Comparison of ENCODE assay signal across 17 cellular contexts in the genomic region with DNA sequence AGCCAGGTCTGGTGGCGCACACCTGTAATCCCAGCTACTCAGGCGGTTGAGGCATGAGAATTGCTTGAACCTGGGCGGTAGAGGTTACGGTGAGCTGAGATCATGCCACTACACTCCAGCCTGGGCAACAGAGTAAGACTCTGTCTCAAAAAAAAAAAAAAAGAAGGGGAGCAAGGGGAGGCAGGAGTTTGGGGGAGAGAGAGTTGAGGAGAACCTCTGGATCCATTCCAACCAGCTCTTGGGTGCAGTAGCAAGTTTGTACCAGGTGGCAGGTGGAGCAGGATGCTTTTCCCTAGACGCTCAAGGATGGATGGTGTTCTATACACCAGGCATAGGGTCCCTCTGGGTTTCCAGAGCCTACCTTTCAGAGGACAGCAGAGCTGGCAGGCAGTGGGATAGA. TPM values are rescaled to one million over a fixed set of nuclear protein-coding genes. Genes with fewer than 3 reads are reported as not detected.
"Had no signal": no experiment of that assay in that cellular context is flagged by ENCODE, and none has a peak within 500 bp of the region (broad histone marks: within the 10 kb centered on the region; RNA-seq: fewer than 3 reads in every experiment).

No MANE protein-coding gene starts in this region.

- H3K4me3 ChIP-seq: lung, smooth muscle cell, tibial nerve had no signal

- H3K36me3 Mint-ChIP-seq: activated CD8-positive, alpha-beta memory T cell treated with anti-CD3 and anti-CD28 coated beads, Interleukin-2, amount 10 ng/mL, durations not matched to agents 7 days and 5 days; activated naive CD4-positive, alpha-beta T cell treated with anti-CD3 and anti-CD28 coated beads, Interleukin-2, amount 50 U/mL, for 72 hours; brain; naive thymus-derived CD8-positive, alpha-beta T cell; stimulated activated effector memory CD8-positive, alpha-beta T cell treated with anti-CD3 and anti-CD28 coated beads, Interleukin-12 subunit alpha, Interleukin-12 subunit beta, amount 100 ng/mL, for 72 hours had no signal

- H2AFZ ChIP-seq: parathyroid adenoma had no signal

- H3K9me3 ChIP-seq: tibial nerve had no signal

- H3K27ac ChIP-seq: parathyroid adenoma, tibial nerve had no signal

- H3K9ac ChIP-seq: parathyroid adenoma had no signal

- ATAC-seq: activated CD8-positive, alpha-beta memory T cell treated with anti-CD3 and anti-CD28 coated beads, Interleukin-2, amount 10 ng/mL, durations not matched to agents 7 days and 5 days; activated naive CD4-positive, alpha-beta T cell treated with anti-CD3 and anti-CD28 coated beads, Interleukin-2, amount 50 U/mL, for 72 hours; activated T-cell treated with anti-CD3 and anti-CD28 coated beads, Interleukin-2, amount 50 U/mL, for 4 hours; esophagus mucosa; naive thymus-derived CD8-positive, alpha-beta T cell; stimulated activated effector memory CD8-positive, alpha-beta T cell treated with anti-CD3 and anti-CD28 coated beads, Interleukin-12 subunit alpha, Interleukin-12 subunit beta, amount 100 ng/mL, for 72 hours; T-helper 17 cell had no signal

- H3K4me3 Mint-ChIP-seq: activated CD8-positive, alpha-beta memory T cell treated with anti-CD3 and anti-CD28 coated beads, Interleukin-2, amount 10 ng/mL, durations not matched to agents 7 days and 5 days; activated T-cell treated with anti-CD3 and anti-CD28 coated beads, Interleukin-2, amount 50 U/mL, for 4 hours; stimulated activated effector memory CD8-positive, alpha-beta T cell treated with anti-CD3 and anti-CD28 coated beads, Interleukin-12 subunit alpha, Interleukin-12 subunit beta, amount 100 ng/mL, for 72 hours had no signal

- DNase-seq: activated CD4-positive, alpha-beta T cell treated with anti-CD3 and anti-CD28 coated beads, Interleukin-2, amount 50 U/mL, for 48 hours; activated CD4-positive, CD25-positive, alpha-beta regulatory T cell treated with anti-CD3 and anti-CD28 coated beads, Interleukin-2, amount 50 U/mL, for 72 hours; activated CD8-positive, alpha-beta memory T cell treated with anti-CD3 and anti-CD28 coated beads, Interleukin-2, amount 10 ng/mL, durations not matched to agents 7 days and 5 days; activated effector memory CD4-positive, alpha-beta T cell treated with anti-CD3 and anti-CD28 coated beads, Interleukin-2, amount 50 U/mL, for 16 hours; activated T-cell treated with anti-CD3 and anti-CD28 coated beads, Interleukin-2, amount 50 U/mL, for 4 hours; amniotic stem cell; naive thymus-derived CD8-positive, alpha-beta T cell; T-helper 17 cell had no signal

- H3K79me2 ChIP-seq: parathyroid adenoma had no signal

- H3K36me3 ChIP-seq: tibial nerve had no signal

- H3K4me2 ChIP-seq: smooth muscle cell had no signal

- H3K27ac Mint-ChIP-seq: activated CD8-positive, alpha-beta memory T cell treated with anti-CD3 and anti-CD28 coated beads, Interleukin-2, amount 10 ng/mL, durations not matched to agents 7 days and 5 days; activated naive CD4-positive, alpha-beta T cell treated with anti-CD3 and anti-CD28 coated beads, Interleukin-2, amount 50 U/mL, for 72 hours; T-helper 17 cell had no signal

- H3K9me3 Mint-ChIP-seq: activated naive CD4-positive, alpha-beta T cell treated with anti-CD3 and anti-CD28 coated beads, Interleukin-2, amount 50 U/mL, for 72 hours; activated T-cell treated with anti-CD3 and anti-CD28 coated beads, Interleukin-2, amount 50 U/mL, for 4 hours; brain; naive thymus-derived CD8-positive, alpha-beta T cell; stimulated activated effector memory CD8-positive, alpha-beta T cell treated with anti-CD3 and anti-CD28 coated beads, Interleukin-12 subunit alpha, Interleukin-12 subunit beta, amount 100 ng/mL, for 72 hours had no signal

RNA-seq across cellular contexts. Expression of a gene that starts 1.9 kb away (rescaled TPM):
- total RNA-seq: activated CD8-positive, alpha-beta memory T cell treated with anti-CD3 and anti-CD28 coated beads, Interleukin-2, amount 10 ng/mL, durations not matched to agents 7 days and 5 days; dermis microvascular lymphatic vessel endothelial cell; esophagus mucosa; naive thymus-derived CD8-positive, alpha-beta T cell; tibial nerve had no signal
